In the genomic region with DNA sequence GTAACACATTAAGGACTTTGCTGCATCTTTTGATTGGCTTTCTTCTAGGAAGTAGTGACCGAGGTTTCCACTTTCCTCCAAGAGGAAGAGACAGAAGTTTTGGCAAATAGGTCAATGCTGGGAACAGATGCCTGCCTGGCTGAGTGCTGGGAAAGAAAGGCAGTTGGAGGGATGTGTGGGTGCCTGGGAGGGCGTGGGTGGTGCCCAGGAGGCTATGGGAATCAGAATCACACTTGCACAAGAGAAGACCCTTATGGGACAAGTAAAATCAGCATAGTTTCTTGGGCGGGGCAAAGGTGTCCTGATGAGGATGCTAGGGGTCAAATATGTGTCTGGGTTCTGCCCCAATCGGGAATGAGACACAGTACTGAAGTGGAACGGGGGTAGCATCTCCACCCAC, we compare ENCODE assay signal across 11 cellular contexts. TPM values are rescaled to one million over a fixed set of nuclear protein-coding genes. Genes with fewer than 3 reads are reported as not detected.
DNase-seq lines count a peak whose midpoint lies in the region; ATAC-seq and TF ChIP-seq lines count a peak whose summit lies in the region.
"Had no signal": no experiment of that assay in that cellular context is flagged by ENCODE, and none has a peak within 500 bp of the region (broad histone marks: within the 10 kb centered on the region; RNA-seq: fewer than 3 reads in every experiment).

No MANE protein-coding gene starts in this region.

- H2AFZ ChIP-seq in Karpas-422 (ENCODE audit: low read length), result no peak overlapping the region

- peak overlapping the region; percentile 63 to 92 (median 88) for H3K4me3 Mint-ChIP-seq in CD8-positive, alpha-beta memory T cell
- peak overlapping the region; percentile 88 for H3K4me3 Mint-ChIP-seq in central memory CD8-positive, alpha-beta T cell
- peak overlapping the region; percentile 84 for H3K4me3 Mint-ChIP-seq in neural crest cell

- no peaks in the 10 kb centered on the region for H3K27me3 Mint-ChIP-seq in CD8-positive, alpha-beta memory T cell
- no peaks in the 10 kb centered on the region for H3K27me3 Mint-ChIP-seq in central memory CD8-positive, alpha-beta T cell
- H3K27me3 Mint-ChIP-seq in neural crest cell (ENCODE audit: low read depth), result no peaks in the 10 kb centered on the region

- ATAC-seq in central memory CD8-positive, alpha-beta T cell (replicated peaks; ENCODE audit: extremely low read depth, poor library complexity, severe bottlenecking), result no peak
- ATAC-seq in GM18511 (IDR thresholded peaks at IDR 0.05; ENCODE audit: unreplicated experiment), result no peak
- ATAC-seq in HG03139 (IDR thresholded peaks at IDR 0.05; ENCODE audit: unreplicated experiment), result no peak

- H4K20me1 ChIP-seq in Karpas-422 (ENCODE audit: insufficient read depth, low read depth, low read length), result peaks cover 24% of the 10 kb centered on the region

- H3K79me2 ChIP-seq in Karpas-422 (ENCODE audit: low read length), result no peaks in the 10 kb centered on the region

- peaks cover 20 to 27% (median 24%) of the 10 kb centered on the region in 3 donors for H3K4me1 Mint-ChIP-seq in CD8-positive, alpha-beta memory T cell
- peaks cover 16% of the 10 kb centered on the region for H3K4me1 Mint-ChIP-seq in central memory CD8-positive, alpha-beta T cell
- H3K4me1 Mint-ChIP-seq in neural crest cell, result peaks cover 18% of the 10 kb centered on the region

- peaks cover 13 to 52% (median 15%) of the 10 kb centered on the region in 3 donors for H3K36me3 Mint-ChIP-seq in CD8-positive, alpha-beta memory T cell
- peaks cover 11% of the 10 kb centered on the region for H3K36me3 Mint-ChIP-seq in central memory CD8-positive, alpha-beta T cell (ENCODE audit: insufficient read depth)
- H3K36me3 Mint-ChIP-seq in neural crest cell (ENCODE audit: low read depth), result peaks cover 4% of the 10 kb centered on the region

- POLR2A ChIA-PET in CD8-positive, alpha-beta memory T cell (lab: Charles Lee), result no interaction called here

- no peak overlapping the region for H3K4me2 ChIP-seq in Karpas-422 (ENCODE audit: low read depth, low read length, poor library complexity, severe bottlenecking)

- H3K27ac Mint-ChIP-seq in CD8-positive, alpha-beta memory T cell, result peak overlapping the region in 2 of 8 donors; percentile 4 to 86
- H3K27ac Mint-ChIP-seq in central memory CD8-positive, alpha-beta T cell (ENCODE audit: low read depth), result no peak overlapping the region
- peak overlapping the region; percentile 9 for H3K27ac Mint-ChIP-seq in neural crest cell (ENCODE audit: unreplicated experiment)

- H3K27me3 ChIP-seq in CD8-positive, alpha-beta memory T cell (ENCODE audit: insufficient read depth, low read length, poor library complexity, severe bottlenecking), result no peaks in the 10 kb centered on the region
- no peaks in the 10 kb centered on the region for H3K27me3 ChIP-seq in Karpas-422 (ENCODE audit: low read length)
- H3K27me3 ChIP-seq: tibial nerve had no signal

- no peaks in the 10 kb centered on the region for H3K9me3 Mint-ChIP-seq in CD8-positive, alpha-beta memory T cell
- no peaks in the 10 kb centered on the region for H3K9me3 Mint-ChIP-seq in central memory CD8-positive, alpha-beta T cell
- H3K9me3 Mint-ChIP-seq in neural crest cell, result no peaks in the 10 kb centered on the region

- no peak overlapping the region for H3K9ac ChIP-seq in Karpas-422 (ENCODE audit: low read length)

- H3K9me3 ChIP-seq in CD8-positive, alpha-beta memory T cell (ENCODE audit: low read length), result no peaks in the 10 kb centered on the region
- H3K9me3 ChIP-seq in Karpas-422 (ENCODE audit: low read length), result no peaks in the 10 kb centered on the region
- H3K9me3 ChIP-seq: tibial nerve had no signal

- CTCF ChIA-PET in CD8-positive, alpha-beta memory T cell (lab: Charles Lee), result interaction anchor here (1.0 kb wide), 1 partner anchor 78 kb away, joined by 3 read pairs; no protein-coding TSS in a partner anchor

- H3K9me2 ChIP-seq in Karpas-422 (replicated peaks; ENCODE audit: insufficient read depth, low read length), result no peaks in the 10 kb centered on the region

- no peak for DNase-seq in CD8-positive, alpha-beta memory T cell
- no peak for DNase-seq in Karpas-422
- DNase-seq in central memory CD8-positive, alpha-beta T cell (ENCODE audit: low spot score in 2 of 2), result no peak
- DNase-seq in neural crest cell (ENCODE audit: low read depth, low spot score), result no peak
- DNase-seq in inferior parietal cortex (ENCODE audit: extremely low spot score), result no peak
- no peak for DNase-seq in NCI-H2029 treated with DMSO at 0.1 percent for 48 hours (lab: John Stamatoyannopoulos, UW)
- DNase-seq: activated CD4-positive, CD25-positive, alpha-beta regulatory T cell treated with anti-CD3 and anti-CD28 coated beads, Interleukin-2, amount 50 U/mL, for 72 hours had no signal

- H3K36me3 ChIP-seq in CD8-positive, alpha-beta memory T cell (ENCODE audit: insufficient read depth, low read length), result peaks cover 11% of the 10 kb centered on the region
- peaks cover 27% of the 10 kb centered on the region for H3K36me3 ChIP-seq in Karpas-422 (ENCODE audit: insufficient read depth, low read length)

- no peak for TF ChIP-seq CTCF in neural crest cell (conservative IDR thresholded peaks at IDR 0.05)

- no peak overlapping the region for H3K4me3 ChIP-seq in CD8-positive, alpha-beta memory T cell (ENCODE audit: low read length)
- H3K4me3 ChIP-seq in Karpas-422 (ENCODE audit: low read length), result peak overlapping the region; percentile 64; the same call in 1 of the 2 replicates

- no peak overlapping the region for H3K27ac ChIP-seq in CD8-positive, alpha-beta memory T cell (ENCODE audit: low read depth, low read length)
- H3K27ac ChIP-seq in Karpas-422 (ENCODE audit: low read length), result no peak overlapping the region
- H3K27ac ChIP-seq: epithelial cell of prostate had no signal

- peaks cover 16% of the 10 kb centered on the region for H3K4me1 ChIP-seq in CD8-positive, alpha-beta memory T cell (ENCODE audit: insufficient read depth, low read length)
- H3K4me1 ChIP-seq in Karpas-422 (ENCODE audit: low read length), result peaks cover 38% of the 10 kb centered on the region

RNA-seq across cellular contexts. Expression of gene ACADS, which starts 0.9 kb away (rescaled TPM):
- 10 to 100 TPM; 11.2 to 12.1 TPM for total RNA-seq in CD8-positive, alpha-beta memory T cell
- polyA plus RNA-seq in CD8-positive, alpha-beta memory T cell, result 19.7 TPM
- 5.2 and 7.3 TPM in 2 replicates for total RNA-seq in Karpas-422 (2014; rRNA removed; shearing (Covaris generic); ENCODE audit: low replicate concordance)
- total RNA-seq in neural crest cell, result 5.6 and 5.9 TPM in 2 replicates

RNA-seq across cellular contexts. Expression of gene UNC119B, which starts 14.5 kb away (rescaled TPM):
- 10 to 100 TPM; 29.8 to 30.5 TPM for total RNA-seq in CD8-positive, alpha-beta memory T cell
- 8.8 TPM for polyA plus RNA-seq in CD8-positive, alpha-beta memory T cell
- total RNA-seq in Karpas-422 (2014; rRNA removed; shearing (Covaris generic); ENCODE audit: low replicate concordance), result 19.7 and 28.8 TPM in 2 replicates
- 79.7 and 80.0 TPM in 2 replicates for total RNA-seq in neural crest cell

RNA-seq across cellular contexts. Expression of gene MLEC, which starts 37.8 kb away (rescaled TPM):
- 100 to 1,000 TPM; 130 to 143 TPM for total RNA-seq in CD8-positive, alpha-beta memory T cell
- 74.9 TPM for polyA plus RNA-seq in CD8-positive, alpha-beta memory T cell
- total RNA-seq in Karpas-422 (2014; rRNA removed; shearing (Covaris generic); ENCODE audit: low replicate concordance), result 80.8 and 88.3 TPM in 2 replicates
- 165 and 167 TPM in 2 replicates for total RNA-seq in neural crest cell
